ENCODE assay signal across 8 cellular contexts in genomic region chr19:13097331-13098258, GRCh38. TPM values are rescaled to one million over a fixed set of nuclear protein-coding genes. Genes with fewer than 3 reads are reported as not detected.
A peak's percentile ranks its signal among the peaks of the same experiment; 100 is the strongest.
DNase-seq lines count a peak whose midpoint lies in the region; ATAC-seq and TF ChIP-seq lines count a peak whose summit lies in the region.

No MANE protein-coding gene starts in this region.

- intact Hi-C loops in esophagus muscularis mucosa (cut with DNase I) = no loop called here
- intact Hi-C loops in sciatic nerve (cut with DNase I) = no loop called here

- POLR2A ChIA-PET in T-cell (lab: Charles Lee) = interaction anchor here in 1 of 2 donors (0.7 kb wide), 1 partner anchor 163 kb away, joined by 16 read pairs; no protein-coding TSS in a partner anchor

- no peaks in the 10 kb centered on the region for H3K9me3 ChIP-seq in esophagus muscularis mucosa

- TF ChIP-seq CTCF in esophagus muscularis mucosa (IDR thresholded peaks at IDR 0.05) = no peak

- H3K27me3 Mint-ChIP-seq in T-cell = peaks cover 5 to 16% of the 10 kb centered on the region in 2 donors

- no peaks in the 10 kb centered on the region for H3K9me3 Mint-ChIP-seq in T-cell

- TF ChIP-seq POLR2A in GM18505 (IDR thresholded peaks at IDR 0.05; ENCODE audit: borderline replicate concordance, extremely low read depth, insufficient read depth, insufficient read length) (peak; percentile 27), esophagus muscularis mucosa (IDR thresholded peaks at IDR 0.05; ENCODE audit: low read depth) (no peak)

- peaks cover 5 to 21% (median 15%) of the 10 kb centered on the region in 4 donors for H3K36me3 ChIP-seq in esophagus muscularis mucosa

- peaks cover 0 to 8% (median 0%) of the 10 kb centered on the region in 4 donors for H3K27me3 ChIP-seq in esophagus muscularis mucosa

- ATAC-seq in GM18505 (IDR thresholded peaks at IDR 0.05; ENCODE audit: unreplicated experiment) (no peak), T-cell (replicated peaks in 1 of 4) (no peak), sciatic nerve (peak; percentile 1), GM19455 (IDR thresholded peaks at IDR 0.05; ENCODE audit: unreplicated experiment) (no peak), HG02884 (IDR thresholded peaks at IDR 0.05; ENCODE audit: unreplicated experiment) (no peak), GM21576 (IDR thresholded peaks at IDR 0.05; ENCODE audit: unreplicated experiment) (no peak)

- H3K27ac Mint-ChIP-seq in T-cell = peak overlapping the region; percentile 71 to 82

- peak overlapping the region; percentile 77 to 90 (median 85) for H3K27ac ChIP-seq in esophagus muscularis mucosa (replicated peaks in 1 of 4)

- H3K4me1 ChIP-seq in esophagus muscularis mucosa = peaks cover 68 to 97% (median 95%) of the 10 kb centered on the region in 4 donors

- H3K4me3 ChIP-seq in esophagus muscularis mucosa = peak overlapping the region; percentile 49 to 59 (median 52)

- no peak for TF ChIP-seq EP300 in esophagus muscularis mucosa (IDR thresholded peaks at IDR 0.05)

- CTCF ChIA-PET in T-cell (lab: Charles Lee) = interaction anchor here in 1 of 2 donors (0.7 kb wide), 1 partner anchor 412 kb away, joined by 3 read pairs; no protein-coding TSS in a partner anchor

- H3K4me1 Mint-ChIP-seq in T-cell = peaks cover 48 to 59% (median 59%) of the 10 kb centered on the region in 3 donors

- H3K4me3 Mint-ChIP-seq in T-cell = peak overlapping the region; percentile 64 to 89 (median 77)

- peak in 1 of 34 experiments; percentile 11 for DNase-seq in T-cell
- no peak for DNase-seq in esophagus muscularis mucosa (ENCODE audit: extremely low spot score)
- DNase-seq in sciatic nerve (ENCODE audit: low spot score) = no peak
- DNase-seq in stimulated activated CD4-positive, alpha-beta T cell treated with anti-CD3 and anti-CD28 coated beads, Interleukin-1b, Interleukin-23, amount 100 ng/mL, for 48 hours = no peak

- 30% methylated on average over 51 of the region's 71 CpGs for WGBS in esophagus muscularis mucosa

- no peaks in the 10 kb centered on the region for H3K36me3 Mint-ChIP-seq in T-cell

RNA-seq across cellular contexts. Expression of gene LYL1, which starts 5.1 kb away (rescaled TPM):
- total RNA-seq in T-cell = 10 to 100 TPM in 3 of 5 donors, 1 to 10 TPM in 2; 3.4 to 20.6 (median 15.4) TPM
- total RNA-seq in esophagus muscularis mucosa = 10 to 100 TPM; 11.9 to 20.2 (median 17.0) TPM
- 20.2 TPM for total RNA-seq in sciatic nerve

RNA-seq across cellular contexts. Expression of gene TRMT1, which starts 18.9 kb away (rescaled TPM):
- total RNA-seq in T-cell (100 to 1,000 TPM in 2 of 5 donors, 10 to 100 TPM in 3; 68.9 to 121 (median 95.6) TPM), esophagus muscularis mucosa (10 to 100 TPM; 21.4 to 27.6 (median 26.9) TPM), sciatic nerve (34.7 TPM)

RNA-seq across cellular contexts. Expression of gene NACC1, which starts 20.5 kb away (rescaled TPM):
- total RNA-seq in T-cell (10 to 100 TPM; 23.8 to 44.9 (median 38.1) TPM), esophagus muscularis mucosa (10 to 100 TPM; 24.5 to 61.6 (median 29.6) TPM), sciatic nerve (30.7 TPM)

RNA-seq across cellular contexts. Expression of gene STX10, which starts 52.6 kb away (rescaled TPM):
- 10 to 100 TPM; 43.8 to 89.6 (median 67.3) TPM for total RNA-seq in T-cell
- 10 to 100 TPM; 50.2 to 62.6 (median 56.6) TPM for total RNA-seq in esophagus muscularis mucosa
- total RNA-seq in sciatic nerve = 48.3 TPM

RNA-seq across cellular contexts. Expression of gene IER2, which starts 52.6 kb away (rescaled TPM):
- total RNA-seq in T-cell (100 to 1,000 TPM; 165 to 413 (median 196) TPM), esophagus muscularis mucosa (100 to 1,000 TPM in 1 of 4 donors, 10 to 100 TPM in 3; 29.1 to 144 (median 62.3) TPM), sciatic nerve (102 TPM)
